Comparison of ENCODE assay signal across 9 cellular contexts in the genomic region with DNA sequence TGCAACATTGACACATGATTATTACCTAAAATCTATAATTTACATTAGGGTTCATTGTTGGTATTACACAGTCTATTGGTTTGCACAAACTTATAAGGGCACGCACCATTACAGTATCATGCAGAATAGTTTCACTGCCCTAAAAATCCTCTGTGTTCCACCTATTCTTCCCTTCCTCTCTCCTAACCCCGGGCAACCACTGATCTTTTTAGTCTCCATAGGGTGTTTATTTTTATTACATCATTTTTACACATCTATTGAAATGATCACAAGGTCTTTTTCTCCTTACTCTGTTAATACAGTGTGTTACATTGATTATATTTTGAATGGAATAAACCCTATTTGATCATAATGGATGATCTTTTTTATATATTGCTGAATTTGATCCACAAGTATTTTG.
"Had no signal": no experiment of that assay in that cellular context is flagged by ENCODE, and none has a peak within 500 bp of the region (broad histone marks: within the 10 kb centered on the region; RNA-seq: fewer than 3 reads in every experiment).

No MANE protein-coding gene starts in this region.

- H3K9ac ChIP-seq: KMS-11 had no signal

- H3K27ac ChIP-seq: KMS-11 had no signal

- H2AFZ ChIP-seq: GM23338 had no signal

- ATAC-seq: GM23338 had no signal

- DNase-seq: H9, HCEC 1CT, HFFc6, KBM-7 had no signal

- FAIRE-seq: H1, H54, HTR-8/SVneo had no signal

- H3K4me2 ChIP-seq: GM23338, KMS-11 had no signal

- H3K4me3 ChIP-seq: GM23338 had no signal
